In genomic region chr11:7520981-7521487, GRCh38 we compare ENCODE assay signal across 8 cellular contexts. TPM values are rescaled to one million over a fixed set of nuclear protein-coding genes. Genes with fewer than 3 reads are reported as not detected.
DNase-seq lines count a peak whose midpoint lies in the region; ATAC-seq and TF ChIP-seq lines count a peak whose summit lies in the region.
"Had no signal": no experiment of that assay in that cellular context is flagged by ENCODE, and none has a peak within 500 bp of the region (broad histone marks: within the 10 kb centered on the region; RNA-seq: fewer than 3 reads in every experiment).

No MANE protein-coding gene starts in this region.

- ATAC-seq in GM19328 (IDR thresholded peaks at IDR 0.05; ENCODE audit: unreplicated experiment) (peak; percentile 70), HG02973 (IDR thresholded peaks at IDR 0.05; ENCODE audit: unreplicated experiment) (peak; percentile 82)

- intact Hi-C loops in stomach (cut with DNase I; ENCODE audit: low total_unique reads): no loop called here

- TF ChIP-seq EP300 in stomach (IDR thresholded peaks at IDR 0.05): no peak

- H3K4me1 ChIP-seq in stomach: peaks cover 0 to 38% (median 25%) of the 10 kb centered on the region in 4 donors

- no peaks in the 10 kb centered on the region for H3K36me3 ChIP-seq in stomach
- H3K36me3 ChIP-seq: heart left ventricle had no signal

- no peaks in the 10 kb centered on the region for H3K9me3 ChIP-seq in stomach
- H3K9me3 ChIP-seq: heart left ventricle had no signal

- H3K4me3 ChIP-seq in stomach: no peak overlapping the region
- H3K4me3 ChIP-seq: heart left ventricle had no signal

- no peak for TF ChIP-seq POLR2A in stomach (IDR thresholded peaks at IDR 0.05)

- no peaks in the 10 kb centered on the region for H3K27me3 ChIP-seq in stomach
- H3K27me3 ChIP-seq: heart left ventricle had no signal

- H3K27ac ChIP-seq in stomach: peak overlapping the region in 3 of 5 donors; percentile 32 to 59 (median 52)

- DNase-seq in SIG-M5 (lab: John Stamatoyannopoulos, UW) (peak; percentile 10), stomach (no peak), NCI-H345 treated with DMSO at 0.1 percent for 48 hours (lab: John Stamatoyannopoulos, UW; ENCODE audit: unreplicated experiment) (no peak), globus pallidus (ENCODE audit: low spot score) (no peak), DMS114 treated with DMSO at 0.1 percent for 48 hours (lab: John Stamatoyannopoulos, UW; ENCODE audit: unreplicated experiment) (no peak)
- DNase-seq: heart left ventricle had no signal

- WGBS in stomach, 5 donors: 0 to 24% (median 0%) methylated on average over 1 to 2 of the region's 2 CpGs

- no peak for TF ChIP-seq CTCF in stomach (IDR thresholded peaks at IDR 0.05)

RNA-seq across cellular contexts. Expression of gene PPFIBP2, which starts 7.2 kb away (rescaled TPM):
- total RNA-seq in stomach: 100 to 1,000 TPM in 1 of 5 donors, 10 to 100 TPM in 4; 64.3 to 153 (median 92.2) TPM
- 10 to 100 TPM; 28.1 to 75.5 (median 28.1) TPM for polyA plus RNA-seq in stomach

RNA-seq across cellular contexts. Expression of gene OLFML1, which starts 35.7 kb away (rescaled TPM):
- total RNA-seq in stomach: 10 to 100 TPM in 2 of 5 donors, not detected in 3; 11.4 to 14.9 TPM
- polyA plus RNA-seq in stomach: 1 to 10 TPM in 2 of 3 donors, under 1 TPM in 1; 0.90 to 2.6 (median 2.4) TPM
